In genomic region chr15:78898540-78898939, GRCh38 we compare ENCODE assay signal across 1 cellular context.
TF ChIP-seq lines count a peak whose summit lies in the region.

No MANE protein-coding gene starts in this region.

TF ChIP-seq in GM23338, 12 proteins besides CTCF, POLR2A, EP300 and RAD21 (continued from another document):
- no peak for TF ChIP-seq ZNF462 (CRISPR knock-in tag; IDR thresholded peaks at IDR 0.05)
